In the genomic region with DNA sequence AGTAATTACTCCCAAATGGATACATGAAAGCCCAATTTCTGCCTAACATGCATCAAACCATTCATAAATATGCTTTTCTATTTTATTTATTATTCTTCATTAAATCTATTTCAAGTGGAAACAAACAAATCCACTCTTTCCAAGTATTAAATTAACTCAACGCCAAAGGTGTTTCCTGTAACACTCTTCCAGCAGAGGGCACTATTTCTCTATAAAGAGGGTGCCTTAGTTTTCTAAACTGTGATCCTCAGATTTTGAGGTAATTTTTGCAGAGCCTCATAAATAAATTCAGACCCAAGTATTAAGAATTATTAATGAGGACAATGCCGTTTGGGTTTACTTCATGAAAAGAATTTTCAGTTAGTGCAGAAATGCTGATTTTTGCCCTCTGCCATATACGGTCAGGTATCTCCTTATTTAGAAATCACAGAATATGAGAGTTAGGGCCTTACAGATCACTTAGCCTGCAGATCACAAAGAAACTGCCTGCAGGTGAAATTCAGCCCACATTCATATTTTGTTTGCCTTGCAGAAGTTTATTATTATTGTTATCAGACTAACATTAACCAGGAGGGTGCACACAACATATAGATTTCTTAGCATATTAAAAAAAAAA, we compare ENCODE assay signal across 1 cellular context.
A peak's percentile ranks its signal among the peaks of the same experiment; 100 is the strongest.
TF ChIP-seq lines count a peak whose summit lies in the region.

No MANE protein-coding gene starts in this region.

TF ChIP-seq in GM12878, 131 proteins besides CTCF, POLR2A, EP300 and RAD21:
- TF ChIP-seq, protein P1, sequence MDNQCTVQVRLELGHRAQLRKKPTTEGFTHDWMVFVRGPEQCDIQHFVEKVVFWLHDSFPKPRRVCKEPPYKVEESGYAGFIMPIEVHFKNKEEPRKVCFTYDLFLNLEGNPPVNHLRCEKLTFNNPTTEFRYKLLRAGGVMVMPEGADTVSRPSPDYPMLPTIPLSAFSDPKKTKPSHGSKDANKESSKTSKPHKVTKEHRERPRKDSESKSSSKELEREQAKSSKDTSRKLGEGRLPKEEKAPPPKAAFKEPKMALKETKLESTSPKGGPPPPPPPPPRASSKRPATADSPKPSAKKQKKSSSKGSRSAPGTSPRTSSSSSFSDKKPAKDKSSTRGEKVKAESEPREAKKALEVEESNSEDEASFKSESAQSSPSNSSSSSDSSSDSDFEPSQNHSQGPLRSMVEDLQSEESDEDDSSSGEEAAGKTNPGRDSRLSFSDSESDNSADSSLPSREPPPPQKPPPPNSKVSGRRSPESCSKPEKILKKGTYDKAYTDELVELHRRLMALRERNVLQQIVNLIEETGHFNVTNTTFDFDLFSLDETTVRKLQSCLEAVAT (IDR thresholded peaks at IDR 0.05): no peak
- TF ChIP-seq, protein P2, sequence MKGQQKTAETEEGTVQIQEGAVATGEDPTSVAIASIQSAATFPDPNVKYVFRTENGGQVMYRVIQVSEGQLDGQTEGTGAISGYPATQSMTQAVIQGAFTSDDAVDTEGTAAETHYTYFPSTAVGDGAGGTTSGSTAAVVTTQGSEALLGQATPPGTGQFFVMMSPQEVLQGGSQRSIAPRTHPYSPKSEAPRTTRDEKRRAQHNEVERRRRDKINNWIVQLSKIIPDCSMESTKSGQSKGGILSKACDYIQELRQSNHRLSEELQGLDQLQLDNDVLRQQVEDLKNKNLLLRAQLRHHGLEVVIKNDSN (IDR thresholded peaks at IDR 0.05; ENCODE audit: borderline replicate concordance, extremely low read length, insufficient read depth, low read depth, low read length): no peak
- TF ChIP-seq ZBED1 (IDR thresholded peaks at IDR 0.05; ENCODE audit: borderline replicate concordance): no peak
- TF ChIP-seq CBFB (IDR thresholded peaks at IDR 0.05; ENCODE audit: low read depth): no peak
- TF ChIP-seq HCFC1 (IDR thresholded peaks at IDR 0.05; ENCODE audit: low read length): no peak
- TF ChIP-seq ZNF384 (IDR thresholded peaks at IDR 0.05; ENCODE audit: borderline replicate concordance, low read depth, low read length): no peak
- TF ChIP-seq, protein P3, sequence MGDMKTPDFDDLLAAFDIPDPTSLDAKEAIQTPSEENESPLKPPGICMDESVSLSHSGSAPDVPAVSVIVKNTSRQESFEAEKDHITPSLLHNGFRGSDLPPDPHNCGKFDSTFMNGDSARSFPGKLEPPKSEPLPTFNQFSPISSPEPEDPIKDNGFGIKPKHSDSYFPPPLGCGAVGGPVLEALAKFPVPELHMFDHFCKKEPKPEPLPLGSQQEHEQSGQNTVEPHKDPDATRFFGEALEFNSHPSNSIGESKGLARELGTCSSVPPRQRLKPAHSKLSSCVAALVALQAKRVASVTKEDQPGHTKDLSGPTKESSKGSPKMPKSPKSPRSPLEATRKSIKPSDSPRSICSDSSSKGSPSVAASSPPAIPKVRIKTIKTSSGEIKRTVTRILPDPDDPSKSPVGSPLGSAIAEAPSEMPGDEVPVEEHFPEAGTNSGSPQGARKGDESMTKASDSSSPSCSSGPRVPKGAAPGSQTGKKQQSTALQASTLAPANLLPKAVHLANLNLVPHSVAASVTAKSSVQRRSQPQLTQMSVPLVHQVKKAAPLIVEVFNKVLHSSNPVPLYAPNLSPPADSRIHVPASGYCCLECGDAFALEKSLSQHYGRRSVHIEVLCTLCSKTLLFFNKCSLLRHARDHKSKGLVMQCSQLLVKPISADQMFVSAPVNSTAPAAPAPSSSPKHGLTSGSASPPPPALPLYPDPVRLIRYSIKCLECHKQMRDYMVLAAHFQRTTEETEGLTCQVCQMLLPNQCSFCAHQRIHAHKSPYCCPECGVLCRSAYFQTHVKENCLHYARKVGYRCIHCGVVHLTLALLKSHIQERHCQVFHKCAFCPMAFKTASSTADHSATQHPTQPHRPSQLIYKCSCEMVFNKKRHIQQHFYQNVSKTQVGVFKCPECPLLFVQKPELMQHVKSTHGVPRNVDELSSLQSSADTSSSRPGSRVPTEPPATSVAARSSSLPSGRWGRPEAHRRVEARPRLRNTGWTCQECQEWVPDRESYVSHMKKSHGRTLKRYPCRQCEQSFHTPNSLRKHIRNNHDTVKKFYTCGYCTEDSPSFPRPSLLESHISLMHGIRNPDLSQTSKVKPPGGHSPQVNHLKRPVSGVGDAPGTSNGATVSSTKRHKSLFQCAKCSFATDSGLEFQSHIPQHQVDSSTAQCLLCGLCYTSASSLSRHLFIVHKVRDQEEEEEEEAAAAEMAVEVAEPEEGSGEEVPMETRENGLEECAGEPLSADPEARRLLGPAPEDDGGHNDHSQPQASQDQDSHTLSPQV (IDR thresholded peaks at IDR 0.05): peak; percentile 83; the same call in 1 of the 2 replicates
- TF ChIP-seq SMC3 (IDR thresholded peaks at IDR 0.05; ENCODE audit: borderline replicate concordance, low read length): peak; percentile 96
- TF ChIP-seq, protein P4, sequence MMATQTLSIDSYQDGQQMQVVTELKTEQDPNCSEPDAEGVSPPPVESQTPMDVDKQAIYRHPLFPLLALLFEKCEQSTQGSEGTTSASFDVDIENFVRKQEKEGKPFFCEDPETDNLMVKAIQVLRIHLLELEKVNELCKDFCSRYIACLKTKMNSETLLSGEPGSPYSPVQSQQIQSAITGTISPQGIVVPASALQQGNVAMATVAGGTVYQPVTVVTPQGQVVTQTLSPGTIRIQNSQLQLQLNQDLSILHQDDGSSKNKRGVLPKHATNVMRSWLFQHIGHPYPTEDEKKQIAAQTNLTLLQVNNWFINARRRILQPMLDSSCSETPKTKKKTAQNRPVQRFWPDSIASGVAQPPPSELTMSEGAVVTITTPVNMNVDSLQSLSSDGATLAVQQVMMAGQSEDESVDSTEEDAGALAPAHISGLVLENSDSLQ (IDR thresholded peaks at IDR 0.05): no peak
- TF ChIP-seq, protein P5, sequence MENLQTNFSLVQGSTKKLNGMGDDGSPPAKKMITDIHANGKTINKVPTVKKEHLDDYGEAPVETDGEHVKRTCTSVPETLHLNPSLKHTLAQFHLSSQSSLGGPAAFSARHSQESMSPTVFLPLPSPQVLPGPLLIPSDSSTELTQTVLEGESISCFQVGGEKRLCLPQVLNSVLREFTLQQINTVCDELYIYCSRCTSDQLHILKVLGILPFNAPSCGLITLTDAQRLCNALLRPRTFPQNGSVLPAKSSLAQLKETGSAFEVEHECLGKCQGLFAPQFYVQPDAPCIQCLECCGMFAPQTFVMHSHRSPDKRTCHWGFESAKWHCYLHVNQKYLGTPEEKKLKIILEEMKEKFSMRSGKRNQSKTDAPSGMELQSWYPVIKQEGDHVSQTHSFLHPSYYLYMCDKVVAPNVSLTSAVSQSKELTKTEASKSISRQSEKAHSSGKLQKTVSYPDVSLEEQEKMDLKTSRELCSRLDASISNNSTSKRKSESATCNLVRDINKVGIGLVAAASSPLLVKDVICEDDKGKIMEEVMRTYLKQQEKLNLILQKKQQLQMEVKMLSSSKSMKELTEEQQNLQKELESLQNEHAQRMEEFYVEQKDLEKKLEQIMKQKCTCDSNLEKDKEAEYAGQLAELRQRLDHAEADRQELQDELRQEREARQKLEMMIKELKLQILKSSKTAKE (IDR thresholded peaks at IDR 0.05; ENCODE audit: low read depth, poor library complexity, severe bottlenecking): peak; percentile 63
- no peak for TF ChIP-seq SIN3A (IDR thresholded peaks at IDR 0.05; ENCODE audit: low read depth, low read length)
- TF ChIP-seq ZNF207 (IDR thresholded peaks at IDR 0.05; ENCODE audit: borderline replicate concordance): no peak
- TF ChIP-seq, protein P6, sequence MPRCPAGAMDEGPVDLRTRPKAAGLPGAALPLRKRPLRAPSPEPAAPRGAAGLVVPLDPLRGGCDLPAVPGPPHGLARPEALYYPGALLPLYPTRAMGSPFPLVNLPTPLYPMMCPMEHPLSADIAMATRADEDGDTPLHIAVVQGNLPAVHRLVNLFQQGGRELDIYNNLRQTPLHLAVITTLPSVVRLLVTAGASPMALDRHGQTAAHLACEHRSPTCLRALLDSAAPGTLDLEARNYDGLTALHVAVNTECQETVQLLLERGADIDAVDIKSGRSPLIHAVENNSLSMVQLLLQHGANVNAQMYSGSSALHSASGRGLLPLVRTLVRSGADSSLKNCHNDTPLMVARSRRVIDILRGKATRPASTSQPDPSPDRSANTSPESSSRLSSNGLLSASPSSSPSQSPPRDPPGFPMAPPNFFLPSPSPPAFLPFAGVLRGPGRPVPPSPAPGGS (IDR thresholded peaks at IDR 0.05; ENCODE audit: borderline replicate concordance, insufficient read depth, low read depth, low read length, poor library complexity, severe bottlenecking): no peak
- TF ChIP-seq RCOR1 (conservative IDR thresholded peaks at IDR 0.05; ENCODE audit: low read depth, low read length): no peak
TF ChIP-seq in GM12878: peak in this region for 3.
